Comparison of ENCODE assay signal across 9 cellular contexts in the genomic region with DNA sequence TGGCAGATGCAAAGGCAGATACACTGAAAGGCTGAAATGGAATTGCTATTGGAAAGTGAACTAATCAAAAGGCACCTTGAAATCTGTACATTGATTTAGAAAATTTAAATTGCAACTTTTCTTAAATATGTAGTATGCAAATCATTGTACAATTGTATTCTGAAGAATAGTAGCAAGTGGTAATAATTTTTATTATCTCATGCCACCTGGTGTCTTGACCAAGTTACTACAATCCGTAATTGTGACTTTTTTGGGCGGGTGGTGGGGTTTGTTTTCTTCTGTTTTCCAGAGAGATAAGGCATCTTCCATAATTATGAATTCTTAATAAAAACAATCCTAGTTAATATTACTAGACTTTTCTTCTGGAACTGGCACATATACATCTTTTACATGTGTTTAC. TPM values are rescaled to one million over a fixed set of nuclear protein-coding genes. Genes with fewer than 3 reads are reported as not detected.
A peak's percentile ranks its signal among the peaks of the same experiment; 100 is the strongest.
DNase-seq lines count a peak whose midpoint lies in the region; ATAC-seq and TF ChIP-seq lines count a peak whose summit lies in the region.
"Had no signal": no experiment of that assay in that cellular context is flagged by ENCODE, and none has a peak within 500 bp of the region (broad histone marks: within the 10 kb centered on the region; RNA-seq: fewer than 3 reads in every experiment).

No MANE protein-coding gene starts in this region.

- H3K9me3 Mint-ChIP-seq in progenitor cell of endocrine pancreas (ENCODE audit: low read depth): no peaks in the 10 kb centered on the region

- CTCF ChIA-PET in PC-9 (lab: Charles Lee): no interaction called here

- peaks cover under 1% of the 10 kb centered on the region for H3K27me3 Mint-ChIP-seq in progenitor cell of endocrine pancreas

- POLR2A ChIA-PET in PC-9 (lab: Charles Lee; ENCODE audit: unreplicated experiment): no interaction called here

- no peak overlapping the region for H3K4me2 ChIP-seq in PC-9
- H3K4me2 ChIP-seq: BLaER1 had no signal

- H3K9me2 ChIP-seq in PC-9 (ENCODE audit: insufficient read depth): no peaks in the 10 kb centered on the region; the same call in 1 of the 2 replicates

- no peaks in the 10 kb centered on the region for H4K20me1 ChIP-seq in PC-9 (ENCODE audit: insufficient read depth)
- H4K20me1 ChIP-seq: BLaER1 had no signal

- DNase-seq in DMS79 treated with DMSO at 0.1 percent for 48 hours (lab: John Stamatoyannopoulos, UW): peak; percentile 22
- DNase-seq in DMS79 (lab: John Stamatoyannopoulos, UW): no peak
- peak; percentile 11 to 16 for DNase-seq in HAP-1 (ENCODE audit: low spot score in 2 of 2)
- no peak for DNase-seq in PC-9
- DNase-seq in epithelial cell of esophagus (ENCODE audit: low read depth): peak; percentile 27
- no peak for DNase-seq in progenitor cell of endocrine pancreas (ENCODE audit: low spot score, unreplicated experiment)
- DNase-seq in activated CD4-positive, CD25-positive, alpha-beta regulatory T cell treated with anti-CD3 and anti-CD28 coated beads, Interleukin-2, amount 50 U/mL, for 72 hours: no peak

- ATAC-seq in GM21737 (IDR thresholded peaks at IDR 0.05; ENCODE audit: unreplicated experiment): no peak

- H3K4me3 ChIP-seq in HAP-1 (no peak overlapping the region), PC-9 (no peak overlapping the region), epithelial cell of esophagus (ENCODE audit: low read length) (no peak overlapping the region)
- H3K4me3 ChIP-seq: BLaER1 had no signal

- peaks cover 15% of the 10 kb centered on the region for H3K27me3 ChIP-seq in HAP-1 (ENCODE audit: low read depth)
- H3K27me3 ChIP-seq in PC-9 (ENCODE audit: insufficient read depth, low read depth): no peaks in the 10 kb centered on the region
- H3K27me3 ChIP-seq: BLaER1 had no signal

- H3K4me1 ChIP-seq in HAP-1 (0 out of 2 replicates have a peak, but pooled peaks cover 4% of the 10 kb centered on the region), PC-9 (replicated peaks; ENCODE audit: insufficient read depth) (no peaks in the 10 kb centered on the region)
- H3K4me1 ChIP-seq: BLaER1 had no signal

- BruUV-seq in PC-9 (replicated peaks; lab: Mats Ljungman, UMichigan): no TSS peak

- H3K79me2 ChIP-seq in PC-9 (ENCODE audit: low read depth): no peaks in the 10 kb centered on the region

- H2AFZ ChIP-seq in PC-9: no peak overlapping the region

- no peak overlapping the region for H3K27ac Mint-ChIP-seq in progenitor cell of endocrine pancreas

- H3K36me3 ChIP-seq in HAP-1 (replicated peaks): no peaks in the 10 kb centered on the region
- H3K36me3 ChIP-seq in PC-9 (ENCODE audit: low read depth): no peaks in the 10 kb centered on the region
- H3K36me3 ChIP-seq: BLaER1 had no signal

- TF ChIP-seq CTCF in PC-9 (conservative IDR thresholded peaks at IDR 0.05) (peak; percentile 67), epithelial cell of esophagus (IDR thresholded peaks at IDR 0.05; ENCODE audit: insufficient read depth, low read depth, low read length, missing control alignments) (peak; percentile 54), progenitor cell of endocrine pancreas (IDR thresholded peaks at IDR 0.05; ENCODE audit: unreplicated experiment) (peak; percentile 72)

- H3K4me1 Mint-ChIP-seq in progenitor cell of endocrine pancreas (ENCODE audit: low read depth): peaks cover 2% of the 10 kb centered on the region

- H3K9me3 ChIP-seq in HAP-1 (no peaks in the 10 kb centered on the region), PC-9 (ENCODE audit: insufficient read depth, low read depth) (no peaks in the 10 kb centered on the region)
- H3K9me3 ChIP-seq: BLaER1 had no signal

- no peaks in the 10 kb centered on the region for H3F3A ChIP-seq in PC-9 (ENCODE audit: insufficient read depth, low read depth)

- H3K36me3 Mint-ChIP-seq in progenitor cell of endocrine pancreas (ENCODE audit: insufficient read depth): no peaks in the 10 kb centered on the region

- H3K27ac ChIP-seq in PC-9: no peak overlapping the region
- H3K27ac ChIP-seq: BLaER1 had no signal

- in situ Hi-C loops in HAP-1 (cut with MboI; ENCODE audit: low sequenced_read_pairs): no loop called here

- H3K4me3 Mint-ChIP-seq in progenitor cell of endocrine pancreas (ENCODE audit: low read depth): no peak overlapping the region

- intact Hi-C loops in PC-9 (cut with micrococcal nuclease; ENCODE audit: unreplicated experiment): loop anchor here (5.0 kb wide), 1 partner anchor 147 kb away; the partner anchor contains the start of gene ELOVL4

RNA-seq across cellular contexts. Expression of gene BCKDHB, which starts 12.5 kb away (rescaled TPM):
- total RNA-seq in PC-9 (2021) (29.7 and 41.5 TPM in 2 replicates), progenitor cell of endocrine pancreas (30.7 and 34.8 TPM in 2 replicates)

Comparison
In these comparisons a context has a peak if more than half of its experiments do, and no peak if none do; other contexts are left out.
1. DNase-seq: peak in DMS79 treated with DMSO at 0.1 percent for 48 hours (single experiment), HAP-1 (2 of 2) and epithelial cell of esophagus (single experiment); none in DMS79 (single experiment), PC-9 (0 of 2), progenitor cell of endocrine pancreas (single experiment) and activated CD4-positive, CD25-positive, alpha-beta regulatory T cell treated with anti-CD3 and anti-CD28 coated beads, Interleukin-2, amount 50 U/mL, for 72 hours (single experiment).
2. Peak in every context shown above with its lines, with median percentiles within 50 percentile points of each other: CTCF ChIP-seq.